ENCODE assay signal across 1 cellular context in the genomic region with DNA sequence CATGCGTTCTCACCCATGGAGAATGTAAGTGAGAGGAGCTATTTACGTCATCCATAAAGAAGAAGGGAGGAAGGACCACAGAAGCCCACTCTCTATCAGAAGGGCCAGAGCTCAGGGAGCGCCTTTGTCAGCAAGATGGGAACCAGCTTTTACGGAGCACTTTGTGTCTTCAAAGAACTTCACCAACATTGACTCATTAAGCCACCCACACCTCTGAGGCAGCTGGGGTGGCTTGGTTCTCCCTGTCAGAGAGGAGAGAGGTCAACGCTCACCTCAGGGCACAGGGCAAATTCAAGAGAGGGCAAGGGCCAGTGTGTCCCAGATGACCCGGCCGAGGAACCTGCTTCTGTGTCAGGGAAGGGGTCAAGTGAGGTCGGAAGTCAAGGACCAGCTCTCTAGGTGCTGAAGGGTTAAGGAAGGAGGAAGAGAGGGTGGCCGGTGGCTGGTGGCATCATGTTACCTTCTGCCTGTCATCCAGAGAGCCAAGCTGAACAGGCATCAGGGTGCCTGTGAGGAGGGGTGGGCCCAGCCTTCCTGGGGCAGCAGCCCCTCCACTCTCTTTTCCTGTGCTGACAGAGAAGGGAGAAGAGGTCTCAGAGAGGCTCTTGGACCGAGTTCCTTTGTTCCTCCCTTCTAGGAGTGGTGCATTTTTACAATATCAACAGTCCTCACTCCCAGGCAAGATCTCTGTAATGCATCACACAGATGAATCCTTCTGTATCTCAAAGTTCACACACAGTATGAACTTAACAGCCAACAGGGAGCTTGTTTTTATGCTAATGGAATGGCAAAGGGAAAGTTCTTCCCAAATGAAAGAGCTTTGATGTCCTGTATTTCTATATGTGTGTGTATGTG.
TF ChIP-seq lines count a peak whose summit lies in the region.

No MANE protein-coding gene starts in this region.

TF ChIP-seq in HepG2, 621 proteins besides CTCF, POLR2A, EP300 and RAD21 (continued from another document and continues in another):
- TF ChIP-seq ELF3 (CRISPR knock-in tag; IDR thresholded peaks at IDR 0.05) = 0 out of 2 replicates have a peak, but pooled peaks have one; percentile 16
- TF ChIP-seq RARA (CRISPR knock-in tag; IDR thresholded peaks at IDR 0.05) = peak; percentile 58; the same call in 1 of the 2 replicates
- no peak for TF ChIP-seq ZFP41 (CRISPR knock-in tag; IDR thresholded peaks at IDR 0.05; ENCODE audit: borderline replicate concordance)
- no peak for TF ChIP-seq EED (CRISPR knock-in tag; IDR thresholded peaks at IDR 0.05)
- no peak for TF ChIP-seq ZNF30 (CRISPR knock-in tag; IDR thresholded peaks at IDR 0.05)
- no peak for TF ChIP-seq HOMEZ (CRISPR knock-in tag; IDR thresholded peaks at IDR 0.05; ENCODE audit: low read depth)
- peak; percentile 65 for TF ChIP-seq NR2F6 (IDR thresholded peaks at IDR 0.05)
- peak; percentile 72 for TF ChIP-seq NR2F6 (CRISPR knock-in tag; IDR thresholded peaks at IDR 0.05)
- 0 out of 2 replicates have a peak, but pooled peaks have one; percentile 29 for TF ChIP-seq ZNF501 (CRISPR knock-in tag; IDR thresholded peaks at IDR 0.05)
- TF ChIP-seq, protein P1, sequence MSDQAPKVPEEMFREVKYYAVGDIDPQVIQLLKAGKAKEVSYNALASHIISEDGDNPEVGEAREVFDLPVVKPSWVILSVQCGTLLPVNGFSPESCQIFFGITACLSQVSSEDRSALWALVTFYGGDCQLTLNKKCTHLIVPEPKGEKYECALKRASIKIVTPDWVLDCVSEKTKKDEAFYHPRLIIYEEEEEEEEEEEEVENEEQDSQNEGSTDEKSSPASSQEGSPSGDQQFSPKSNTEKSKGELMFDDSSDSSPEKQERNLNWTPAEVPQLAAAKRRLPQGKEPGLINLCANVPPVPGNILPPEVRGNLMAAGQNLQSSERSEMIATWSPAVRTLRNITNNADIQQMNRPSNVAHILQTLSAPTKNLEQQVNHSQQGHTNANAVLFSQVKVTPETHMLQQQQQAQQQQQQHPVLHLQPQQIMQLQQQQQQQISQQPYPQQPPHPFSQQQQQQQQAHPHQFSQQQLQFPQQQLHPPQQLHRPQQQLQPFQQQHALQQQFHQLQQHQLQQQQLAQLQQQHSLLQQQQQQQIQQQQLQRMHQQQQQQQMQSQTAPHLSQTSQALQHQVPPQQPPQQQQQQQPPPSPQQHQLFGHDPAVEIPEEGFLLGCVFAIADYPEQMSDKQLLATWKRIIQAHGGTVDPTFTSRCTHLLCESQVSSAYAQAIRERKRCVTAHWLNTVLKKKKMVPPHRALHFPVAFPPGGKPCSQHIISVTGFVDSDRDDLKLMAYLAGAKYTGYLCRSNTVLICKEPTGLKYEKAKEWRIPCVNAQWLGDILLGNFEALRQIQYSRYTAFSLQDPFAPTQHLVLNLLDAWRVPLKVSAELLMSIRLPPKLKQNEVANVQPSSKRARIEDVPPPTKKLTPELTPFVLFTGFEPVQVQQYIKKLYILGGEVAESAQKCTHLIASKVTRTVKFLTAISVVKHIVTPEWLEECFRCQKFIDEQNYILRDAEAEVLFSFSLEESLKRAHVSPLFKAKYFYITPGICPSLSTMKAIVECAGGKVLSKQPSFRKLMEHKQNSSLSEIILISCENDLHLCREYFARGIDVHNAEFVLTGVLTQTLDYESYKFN (CRISPR knock-in tag; conservative IDR thresholded peaks at IDR 0.05) = peak; percentile 43
- TF ChIP-seq, protein P2, sequence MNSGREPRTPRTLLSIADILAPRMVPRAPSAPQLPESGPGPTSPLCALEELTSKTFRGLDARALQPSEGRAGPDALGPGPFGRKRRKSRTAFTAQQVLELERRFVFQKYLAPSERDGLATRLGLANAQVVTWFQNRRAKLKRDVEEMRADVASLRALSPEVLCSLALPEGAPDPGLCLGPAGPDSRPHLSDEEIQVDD (CRISPR knock-in tag; IDR thresholded peaks at IDR 0.05; ENCODE audit: borderline replicate concordance) = no peak
- no peak for TF ChIP-seq CREM (IDR thresholded peaks at IDR 0.05)
- no peak for TF ChIP-seq CREM (CRISPR knock-in tag; IDR thresholded peaks at IDR 0.05)
- TF ChIP-seq, protein P3, sequence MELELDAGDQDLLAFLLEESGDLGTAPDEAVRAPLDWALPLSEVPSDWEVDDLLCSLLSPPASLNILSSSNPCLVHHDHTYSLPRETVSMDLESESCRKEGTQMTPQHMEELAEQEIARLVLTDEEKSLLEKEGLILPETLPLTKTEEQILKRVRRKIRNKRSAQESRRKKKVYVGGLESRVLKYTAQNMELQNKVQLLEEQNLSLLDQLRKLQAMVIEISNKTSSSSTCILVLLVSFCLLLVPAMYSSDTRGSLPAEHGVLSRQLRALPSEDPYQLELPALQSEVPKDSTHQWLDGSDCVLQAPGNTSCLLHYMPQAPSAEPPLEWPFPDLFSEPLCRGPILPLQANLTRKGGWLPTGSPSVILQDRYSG (CRISPR knock-in tag; IDR thresholded peaks at IDR 0.05) = no peak
- no peak for TF ChIP-seq MAFK (conservative IDR thresholded peaks at IDR 0.05 in 1 of 2, IDR thresholded peaks at IDR 0.05 in 1 of 2; ENCODE audit: low read length in 2 of 2)
- TF ChIP-seq PHF5A (CRISPR knock-in tag; IDR thresholded peaks at IDR 0.05; ENCODE audit: low read depth, unreplicated experiment) = no peak
- no peak for TF ChIP-seq ZNF337 (CRISPR knock-in tag; IDR thresholded peaks at IDR 0.05; ENCODE audit: borderline replicate concordance, low read depth)
- no peak for TF ChIP-seq ZNF468 (CRISPR knock-in tag; IDR thresholded peaks at IDR 0.05)
- no peak for TF ChIP-seq TMF1 (CRISPR knock-in tag; IDR thresholded peaks at IDR 0.05; ENCODE audit: low read depth)
- TF ChIP-seq ZNF746 (CRISPR knock-in tag; IDR thresholded peaks at IDR 0.05) = no peak
- TF ChIP-seq ZFX (CRISPR knock-in tag; IDR thresholded peaks at IDR 0.05; ENCODE audit: low read depth) = 0 out of 2 replicates have a peak, but pooled peaks have one; percentile 29
- peak; percentile 42; the same call in 1 of the 2 replicates for TF ChIP-seq ESRRA (CRISPR knock-in tag; IDR thresholded peaks at IDR 0.05; ENCODE audit: low read depth)
- TF ChIP-seq YEATS2 (CRISPR knock-in tag; IDR thresholded peaks at IDR 0.05; ENCODE audit: borderline replicate concordance) = no peak
- peak; percentile 10; the same call in 1 of the 2 replicates for TF ChIP-seq SALL1 (CRISPR knock-in tag; IDR thresholded peaks at IDR 0.05)
- peak; percentile 85 for TF ChIP-seq ZNF687 (CRISPR knock-in tag; IDR thresholded peaks at IDR 0.05)
- TF ChIP-seq, protein P4, sequence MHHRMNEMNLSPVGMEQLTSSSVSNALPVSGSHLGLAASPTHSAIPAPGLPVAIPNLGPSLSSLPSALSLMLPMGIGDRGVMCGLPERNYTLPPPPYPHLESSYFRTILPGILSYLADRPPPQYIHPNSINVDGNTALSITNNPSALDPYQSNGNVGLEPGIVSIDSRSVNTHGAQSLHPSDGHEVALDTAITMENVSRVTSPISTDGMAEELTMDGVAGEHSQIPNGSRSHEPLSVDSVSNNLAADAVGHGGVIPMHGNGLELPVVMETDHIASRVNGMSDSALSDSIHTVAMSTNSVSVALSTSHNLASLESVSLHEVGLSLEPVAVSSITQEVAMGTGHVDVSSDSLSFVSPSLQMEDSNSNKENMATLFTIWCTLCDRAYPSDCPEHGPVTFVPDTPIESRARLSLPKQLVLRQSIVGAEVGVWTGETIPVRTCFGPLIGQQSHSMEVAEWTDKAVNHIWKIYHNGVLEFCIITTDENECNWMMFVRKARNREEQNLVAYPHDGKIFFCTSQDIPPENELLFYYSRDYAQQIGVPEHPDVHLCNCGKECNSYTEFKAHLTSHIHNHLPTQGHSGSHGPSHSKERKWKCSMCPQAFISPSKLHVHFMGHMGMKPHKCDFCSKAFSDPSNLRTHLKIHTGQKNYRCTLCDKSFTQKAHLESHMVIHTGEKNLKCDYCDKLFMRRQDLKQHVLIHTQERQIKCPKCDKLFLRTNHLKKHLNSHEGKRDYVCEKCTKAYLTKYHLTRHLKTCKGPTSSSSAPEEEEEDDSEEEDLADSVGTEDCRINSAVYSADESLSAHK (CRISPR knock-in tag; IDR thresholded peaks at IDR 0.05; ENCODE audit: borderline replicate concordance) = no peak
- TF ChIP-seq PAWR (CRISPR knock-in tag; IDR thresholded peaks at IDR 0.05; ENCODE audit: borderline replicate concordance) = no peak
- peak; percentile 18; the same call in 1 of the 2 replicates for TF ChIP-seq FOSL2 (CRISPR knock-in tag; IDR thresholded peaks at IDR 0.05)
- TF ChIP-seq SMC3 (IDR thresholded peaks at IDR 0.05; ENCODE audit: low read length) = no peak
- TF ChIP-seq ZNF530 (CRISPR knock-in tag; IDR thresholded peaks at IDR 0.05; ENCODE audit: low read depth) = no peak
- no peak for TF ChIP-seq E2F1 (CRISPR knock-in tag; IDR thresholded peaks at IDR 0.05)
- TF ChIP-seq SOX6 (IDR thresholded peaks at IDR 0.05) = no peak
- peak; percentile 12; the same call in 1 of the 2 replicates for TF ChIP-seq SOX6 (CRISPR knock-in tag; IDR thresholded peaks at IDR 0.05)
- no peak for TF ChIP-seq ZNF616 (CRISPR knock-in tag; IDR thresholded peaks at IDR 0.05; ENCODE audit: low read depth)
- no peak for TF ChIP-seq ZNF788 (CRISPR knock-in tag; IDR thresholded peaks at IDR 0.05; ENCODE audit: borderline replicate concordance)
- no peak for TF ChIP-seq PPARG (CRISPR knock-in tag; conservative IDR thresholded peaks at IDR 0.05)
- TF ChIP-seq SNAI1 (CRISPR knock-in tag; IDR thresholded peaks at IDR 0.05; ENCODE audit: borderline replicate concordance) = no peak
- no peak for TF ChIP-seq TAF15 (IDR thresholded peaks at IDR 0.05; ENCODE audit: low read depth, low read length, poor library complexity, severe bottlenecking)
- TF ChIP-seq CCDC6 (CRISPR knock-in tag; IDR thresholded peaks at IDR 0.05) = no peak
- peak; percentile 7; the same call in 1 of the 2 replicates for TF ChIP-seq RXRB (CRISPR knock-in tag; IDR thresholded peaks at IDR 0.05; ENCODE audit: borderline replicate concordance)
- no peak for TF ChIP-seq FOXO4 (CRISPR knock-in tag; conservative IDR thresholded peaks at IDR 0.05)
- TF ChIP-seq RXRA (CRISPR knock-in tag; IDR thresholded peaks at IDR 0.05) = peak; percentile 79
- no peak for TF ChIP-seq ZUFSP (CRISPR knock-in tag; IDR thresholded peaks at IDR 0.05; ENCODE audit: borderline replicate concordance)
- TF ChIP-seq ATF7-NPFF (CRISPR knock-in tag; IDR thresholded peaks at IDR 0.05; ENCODE audit: low read depth) = no peak
